In the genomic region with DNA sequence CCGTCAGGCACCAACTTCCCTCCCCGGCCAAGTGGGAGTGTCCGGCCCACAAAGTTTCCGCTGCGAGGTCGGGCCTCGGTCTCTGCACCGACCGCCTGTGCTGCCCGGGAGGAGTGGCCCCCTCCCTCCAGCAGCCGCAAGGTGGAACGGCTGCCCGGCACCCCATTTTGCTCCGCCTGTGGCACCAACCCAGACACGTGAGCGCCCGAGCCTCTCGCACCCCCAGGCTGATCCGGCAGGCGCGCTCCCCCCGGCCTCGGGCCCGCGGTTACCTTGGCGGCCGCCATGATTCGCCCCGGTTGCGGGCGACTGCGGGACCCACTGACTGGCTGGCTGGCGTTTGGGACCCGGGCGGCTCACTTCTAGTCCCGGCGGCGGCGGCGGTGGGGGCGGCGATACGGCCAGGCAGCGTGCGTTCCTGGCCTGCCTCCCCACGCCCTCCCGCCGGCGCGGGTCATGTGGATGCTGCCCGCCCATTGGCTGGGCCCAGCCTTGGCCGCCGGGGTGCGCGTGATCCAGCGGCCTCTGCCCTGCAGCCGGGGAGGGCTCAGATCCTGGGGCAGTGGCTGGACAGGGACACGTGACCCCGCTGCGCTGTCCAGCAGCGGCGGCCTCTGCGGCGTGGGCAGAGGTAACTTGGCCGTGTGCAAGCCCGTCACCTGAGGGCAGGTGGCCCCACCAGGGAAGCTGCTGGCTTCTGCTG, we compare ENCODE assay signal across 1 cellular context.
TF ChIP-seq lines count a peak whose summit lies in the region.

A gene with protein sequence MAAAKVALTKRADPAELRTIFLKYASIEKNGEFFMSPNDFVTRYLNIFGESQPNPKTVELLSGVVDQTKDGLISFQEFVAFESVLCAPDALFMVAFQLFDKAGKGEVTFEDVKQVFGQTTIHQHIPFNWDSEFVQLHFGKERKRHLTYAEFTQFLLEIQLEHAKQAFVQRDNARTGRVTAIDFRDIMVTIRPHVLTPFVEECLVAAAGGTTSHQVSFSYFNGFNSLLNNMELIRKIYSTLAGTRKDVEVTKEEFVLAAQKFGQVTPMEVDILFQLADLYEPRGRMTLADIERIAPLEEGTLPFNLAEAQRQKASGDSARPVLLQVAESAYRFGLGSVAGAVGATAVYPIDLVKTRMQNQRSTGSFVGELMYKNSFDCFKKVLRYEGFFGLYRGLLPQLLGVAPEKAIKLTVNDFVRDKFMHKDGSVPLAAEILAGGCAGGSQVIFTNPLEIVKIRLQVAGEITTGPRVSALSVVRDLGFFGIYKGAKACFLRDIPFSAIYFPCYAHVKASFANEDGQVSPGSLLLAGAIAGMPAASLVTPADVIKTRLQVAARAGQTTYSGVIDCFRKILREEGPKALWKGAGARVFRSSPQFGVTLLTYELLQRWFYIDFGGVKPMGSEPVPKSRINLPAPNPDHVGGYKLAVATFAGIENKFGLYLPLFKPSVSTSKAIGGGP (minus strand): TSS at position 429 of the 703 bp plus-strand sequence. CDS start 142 bp downstream, at position 287.

TF ChIP-seq in K562, 482 proteins besides CTCF, POLR2A, EP300 and RAD21 (continued from another document and continues in another):
- TF ChIP-seq, protein P1, sequence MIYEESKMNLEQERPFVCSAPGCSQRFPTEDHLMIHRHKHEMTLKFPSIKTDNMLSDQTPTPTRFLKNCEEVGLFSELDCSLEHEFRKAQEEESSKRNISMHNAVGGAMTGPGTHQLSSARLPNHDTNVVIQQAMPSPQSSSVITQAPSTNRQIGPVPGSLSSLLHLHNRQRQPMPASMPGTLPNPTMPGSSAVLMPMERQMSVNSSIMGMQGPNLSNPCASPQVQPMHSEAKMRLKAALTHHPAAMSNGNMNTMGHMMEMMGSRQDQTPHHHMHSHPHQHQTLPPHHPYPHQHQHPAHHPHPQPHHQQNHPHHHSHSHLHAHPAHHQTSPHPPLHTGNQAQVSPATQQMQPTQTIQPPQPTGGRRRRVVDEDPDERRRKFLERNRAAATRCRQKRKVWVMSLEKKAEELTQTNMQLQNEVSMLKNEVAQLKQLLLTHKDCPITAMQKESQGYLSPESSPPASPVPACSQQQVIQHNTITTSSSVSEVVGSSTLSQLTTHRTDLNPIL (CRISPR knock-in tag; IDR thresholded peaks at IDR 0.05) = no peak
- TF ChIP-seq ZSCAN32 (CRISPR knock-in tag; IDR thresholded peaks at IDR 0.05) (no peak), RFX5 (IDR thresholded peaks at IDR 0.05; ENCODE audit: low read depth, low read length) (no peak), ELF4 (CRISPR knock-in tag; IDR thresholded peaks at IDR 0.05) (0 out of 2 replicates have a peak, but pooled peaks have one; percentile 28), PHF21A (IDR thresholded peaks at IDR 0.05; ENCODE audit: borderline replicate concordance, low read depth) (no peak), FOXA1 (IDR thresholded peaks at IDR 0.05; ENCODE audit: borderline replicate concordance) (no peak), E2F3 (CRISPR knock-in tag; IDR thresholded peaks at IDR 0.05) (no peak), HDAC6 (IDR thresholded peaks at IDR 0.05; ENCODE audit: low read depth, low read length) (no peak), ZNF57 (CRISPR knock-in tag; IDR thresholded peaks at IDR 0.05) (no peak), TGIF2 (CRISPR knock-in tag; IDR thresholded peaks at IDR 0.05) (peak; percentile 93; the same call in 1 of the 2 replicates), NCOA2 (IDR thresholded peaks at IDR 0.05; ENCODE audit: partially characterized antibody in 2 of 2) (no peak), MECOM (CRISPR knock-in tag; IDR thresholded peaks at IDR 0.05) (no peak), BRF1 (IDR thresholded peaks at IDR 0.05; ENCODE audit: borderline replicate concordance, extremely low read depth, insufficient read length) (no peak), ZNF175 (CRISPR knock-in tag; IDR thresholded peaks at IDR 0.05; ENCODE audit: low read depth) (no peak), CEBPB (tag; IDR thresholded peaks at IDR 0.05) (no peak), ADNP (tag; IDR thresholded peaks at IDR 0.05) (no peak), RBM17 (IDR thresholded peaks at IDR 0.05; ENCODE audit: borderline replicate concordance, low read depth, low read length) (no peak), L3MBTL2 (IDR thresholded peaks at IDR 0.05) (peak; percentile 96), SAFB (IDR thresholded peaks at IDR 0.05; ENCODE audit: borderline replicate concordance, low read depth, low read length) (no peak; the same call in none of the 2 replicates), SMAD3 (CRISPR knock-in tag; conservative IDR thresholded peaks at IDR 0.05) (no peak), SIN3B (IDR thresholded peaks at IDR 0.05; ENCODE audit: low read depth) (peak; percentile 29), NR1H2 (CRISPR knock-in tag; IDR thresholded peaks at IDR 0.05) (no peak), ZNF277 (CRISPR knock-in tag; IDR thresholded peaks at IDR 0.05; ENCODE audit: borderline replicate concordance) (no peak), LEF1 (IDR thresholded peaks at IDR 0.05) (0 out of 2 replicates have a peak, but pooled peaks have one; percentile 10), SIX5 (IDR thresholded peaks at IDR 0.05; ENCODE audit: borderline replicate concordance in 1 of 2, insufficient read depth in 1 of 2, low read depth in 1 of 2, low read length in 2 of 2) (no peak), SMARCE1 (IDR thresholded peaks at IDR 0.05) (no peak), HIVEP1 (CRISPR knock-in tag; IDR thresholded peaks at IDR 0.05) (no peak; the same call in 1 of the 2 replicates), GTF2A2 (tag; IDR thresholded peaks at IDR 0.05) (no peak), HSF4 (CRISPR knock-in tag; IDR thresholded peaks at IDR 0.05; ENCODE audit: borderline replicate concordance) (no peak), MAFG (tag; conservative IDR thresholded peaks at IDR 0.05) (no peak), SMC3 (conservative IDR thresholded peaks at IDR 0.05; ENCODE audit: insufficient read depth, low read depth, low read length) (no peak), CREB3L1 (IDR thresholded peaks at IDR 0.05; ENCODE audit: borderline replicate concordance, low read depth) (peak; percentile 63; the same call in 1 of the 2 replicates), ELK3 (CRISPR knock-in tag; IDR thresholded peaks at IDR 0.05) (peak; percentile 17; the same call in 1 of the 2 replicates), MAZ (CRISPR knock-in tag; conservative IDR thresholded peaks at IDR 0.05 in 1 of 2, IDR thresholded peaks at IDR 0.05 in 1 of 2) (peak; percentile 86 to 96), MEF2D (tag; conservative IDR thresholded peaks at IDR 0.05; ENCODE audit: low read depth) (no peak), HDAC8 (tag; IDR thresholded peaks at IDR 0.05) (no peak; the same call in 1 of the 2 replicates), KHSRP (IDR thresholded peaks at IDR 0.05) (no peak), ZNF134 (CRISPR knock-in tag; conservative IDR thresholded peaks at IDR 0.05) (no peak), FOXP1 (CRISPR knock-in tag; IDR thresholded peaks at IDR 0.05) (peak; percentile 89; the same call in 1 of the 2 replicates), ZNF165 (CRISPR knock-in tag; IDR thresholded peaks at IDR 0.05; ENCODE audit: borderline replicate concordance) (no peak), SMARCB1 (IDR thresholded peaks at IDR 0.05; ENCODE audit: insufficient read length, low read depth) (no peak), SMARCA5 (IDR thresholded peaks at IDR 0.05) (peak; percentile 18; the same call in 1 of the 2 replicates), ELF2 (CRISPR knock-in tag; IDR thresholded peaks at IDR 0.05) (peak; percentile 45; the same call in 1 of the 2 replicates), NFATC3 (IDR thresholded peaks at IDR 0.05) (no peak), ZNF174 (CRISPR knock-in tag; IDR thresholded peaks at IDR 0.05) (no peak), HNRNPK (IDR thresholded peaks at IDR 0.05; ENCODE audit: low read depth, low read length, poor library complexity, severe bottlenecking) (no peak), KDM2B (CRISPR knock-in tag; IDR thresholded peaks at IDR 0.05) (no peak), MAFK (IDR thresholded peaks at IDR 0.05; ENCODE audit: low read length) (no peak)
- TF ChIP-seq, protein P2, sequence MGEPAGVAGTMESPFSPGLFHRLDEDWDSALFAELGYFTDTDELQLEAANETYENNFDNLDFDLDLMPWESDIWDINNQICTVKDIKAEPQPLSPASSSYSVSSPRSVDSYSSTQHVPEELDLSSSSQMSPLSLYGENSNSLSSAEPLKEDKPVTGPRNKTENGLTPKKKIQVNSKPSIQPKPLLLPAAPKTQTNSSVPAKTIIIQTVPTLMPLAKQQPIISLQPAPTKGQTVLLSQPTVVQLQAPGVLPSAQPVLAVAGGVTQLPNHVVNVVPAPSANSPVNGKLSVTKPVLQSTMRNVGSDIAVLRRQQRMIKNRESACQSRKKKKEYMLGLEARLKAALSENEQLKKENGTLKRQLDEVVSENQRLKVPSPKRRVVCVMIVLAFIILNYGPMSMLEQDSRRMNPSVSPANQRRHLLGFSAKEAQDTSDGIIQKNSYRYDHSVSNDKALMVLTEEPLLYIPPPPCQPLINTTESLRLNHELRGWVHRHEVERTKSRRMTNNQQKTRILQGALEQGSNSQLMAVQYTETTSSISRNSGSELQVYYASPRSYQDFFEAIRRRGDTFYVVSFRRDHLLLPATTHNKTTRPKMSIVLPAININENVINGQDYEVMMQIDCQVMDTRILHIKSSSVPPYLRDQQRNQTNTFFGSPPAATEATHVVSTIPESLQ (CRISPR knock-in tag; IDR thresholded peaks at IDR 0.05) = peak; percentile 47; the same call in 1 of the 2 replicates
- TF ChIP-seq, protein P3, sequence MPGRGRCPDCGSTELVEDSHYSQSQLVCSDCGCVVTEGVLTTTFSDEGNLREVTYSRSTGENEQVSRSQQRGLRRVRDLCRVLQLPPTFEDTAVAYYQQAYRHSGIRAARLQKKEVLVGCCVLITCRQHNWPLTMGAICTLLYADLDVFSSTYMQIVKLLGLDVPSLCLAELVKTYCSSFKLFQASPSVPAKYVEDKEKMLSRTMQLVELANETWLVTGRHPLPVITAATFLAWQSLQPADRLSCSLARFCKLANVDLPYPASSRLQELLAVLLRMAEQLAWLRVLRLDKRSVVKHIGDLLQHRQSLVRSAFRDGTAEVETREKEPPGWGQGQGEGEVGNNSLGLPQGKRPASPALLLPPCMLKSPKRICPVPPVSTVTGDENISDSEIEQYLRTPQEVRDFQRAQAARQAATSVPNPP (IDR thresholded peaks at IDR 0.05; ENCODE audit: borderline replicate concordance, insufficient read depth, insufficient read length) = no peak
- TF ChIP-seq, protein P4, sequence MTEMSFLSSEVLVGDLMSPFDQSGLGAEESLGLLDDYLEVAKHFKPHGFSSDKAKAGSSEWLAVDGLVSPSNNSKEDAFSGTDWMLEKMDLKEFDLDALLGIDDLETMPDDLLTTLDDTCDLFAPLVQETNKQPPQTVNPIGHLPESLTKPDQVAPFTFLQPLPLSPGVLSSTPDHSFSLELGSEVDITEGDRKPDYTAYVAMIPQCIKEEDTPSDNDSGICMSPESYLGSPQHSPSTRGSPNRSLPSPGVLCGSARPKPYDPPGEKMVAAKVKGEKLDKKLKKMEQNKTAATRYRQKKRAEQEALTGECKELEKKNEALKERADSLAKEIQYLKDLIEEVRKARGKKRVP (CRISPR knock-in tag; IDR thresholded peaks at IDR 0.05) = no peak
- TF ChIP-seq, protein P5, sequence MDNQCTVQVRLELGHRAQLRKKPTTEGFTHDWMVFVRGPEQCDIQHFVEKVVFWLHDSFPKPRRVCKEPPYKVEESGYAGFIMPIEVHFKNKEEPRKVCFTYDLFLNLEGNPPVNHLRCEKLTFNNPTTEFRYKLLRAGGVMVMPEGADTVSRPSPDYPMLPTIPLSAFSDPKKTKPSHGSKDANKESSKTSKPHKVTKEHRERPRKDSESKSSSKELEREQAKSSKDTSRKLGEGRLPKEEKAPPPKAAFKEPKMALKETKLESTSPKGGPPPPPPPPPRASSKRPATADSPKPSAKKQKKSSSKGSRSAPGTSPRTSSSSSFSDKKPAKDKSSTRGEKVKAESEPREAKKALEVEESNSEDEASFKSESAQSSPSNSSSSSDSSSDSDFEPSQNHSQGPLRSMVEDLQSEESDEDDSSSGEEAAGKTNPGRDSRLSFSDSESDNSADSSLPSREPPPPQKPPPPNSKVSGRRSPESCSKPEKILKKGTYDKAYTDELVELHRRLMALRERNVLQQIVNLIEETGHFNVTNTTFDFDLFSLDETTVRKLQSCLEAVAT (IDR thresholded peaks at IDR 0.05) = peak in 1 of 2 experiments; percentile 42; a peak in 1 of 4 replicates
